ENCODE assay signal across 29 cellular contexts in genomic region chr7:93140582-93141191, GRCh38.
"Had no signal": no experiment of that assay in that cellular context is flagged by ENCODE, and none has a peak within 500 bp of the region (broad histone marks: within the 10 kb centered on the region; RNA-seq: fewer than 3 reads in every experiment).

No MANE protein-coding gene starts in this region.

- H3K9me3 ChIP-seq: adrenal gland, body of pancreas had no signal

- H3K27me3 ChIP-seq: adrenal gland, body of pancreas, esophagus muscularis mucosa, foreskin keratinocyte, gastrocnemius medialis, heart right ventricle had no signal

- H3K4me3 ChIP-seq: adrenal gland, body of pancreas, esophagus muscularis mucosa, gastrocnemius medialis, heart right ventricle had no signal

- H3K27ac ChIP-seq: adrenal gland, body of pancreas, esophagus muscularis mucosa, foreskin keratinocyte, gastrocnemius medialis, heart right ventricle had no signal

- H3K4me1 ChIP-seq: adrenal gland, body of pancreas, foreskin keratinocyte, gastrocnemius medialis had no signal

- DNase-seq: activated CD4-positive, alpha-beta memory T cell treated with anti-CD3 and anti-CD28 coated beads for 36 hours; activated CD4-positive, alpha-beta T cell treated with anti-CD3 and anti-CD28 coated beads for 36 hours; activated CD4-positive, alpha-beta T cell treated with anti-CD3 and anti-CD28 coated beads, Interleukin-2, amount 10 ng/mL, durations not matched to agents 24 days and 14 days; activated CD4-positive, CD25-positive, alpha-beta regulatory T cell; activated CD4-positive, CD25-positive, alpha-beta regulatory T cell treated with anti-CD3 and anti-CD28 coated beads, Interleukin-2, amount 50 U/mL, for 72 hours; activated CD8-positive, alpha-beta memory T cell treated with anti-CD3 and anti-CD28 coated beads, Interleukin-2, amount 10 ng/mL, durations not matched to agents 7 days and 5 days; activated CD8-positive, alpha-beta memory T cell treated with anti-CD3 and anti-CD28 coated beads, Interleukin-2, amount 50 U/mL, for 4 hours; activated CD8-positive, alpha-beta T cell treated with anti-CD3 and anti-CD28 coated beads, Interleukin-2, amount 10 ng/mL, durations not matched to agents 7 days and 5 days; activated effector memory CD4-positive, alpha-beta T cell treated with anti-CD3 and anti-CD28 coated beads, Interleukin-2, amount 50 U/mL, for 16 hours; activated naive CD4-positive, alpha-beta T cell treated with anti-CD3 and anti-CD28 coated beads for 36 hours; activated naive CD8-positive, alpha-beta T cell treated with anti-CD3 and anti-CD28 coated beads for 36 hours; activated naive CD8-positive, alpha-beta T cell treated with anti-CD3 and anti-CD28 coated beads, Interleukin-2, amount 50 U/mL, for 24 hours; activated T-cell treated with anti-CD3 and anti-CD28 coated beads, Interleukin-2, amount 50 U/mL, for 1 hour; activated T-cell treated with anti-CD3 and anti-CD28 coated beads, Interleukin-2, amount 50 U/mL, for 48 hours; adrenal gland; amygdala; aorta; body of pancreas; caudate nucleus; cortex of kidney; dermis blood vessel endothelial cell; effector CD4-positive, alpha-beta T cell; effector memory CD8-positive, alpha-beta T cell; erythroblast; foreskin keratinocyte; gastrocnemius medialis; heart right ventricle; T-helper 2 cell had no signal

- ATAC-seq: activated CD4-positive, alpha-beta T cell treated with anti-CD3 and anti-CD28 coated beads for 36 hours; activated CD8-positive, alpha-beta memory T cell treated with anti-CD3 and anti-CD28 coated beads, Interleukin-2, amount 10 ng/mL, durations not matched to agents 7 days and 5 days; activated CD8-positive, alpha-beta T cell treated with anti-CD3 and anti-CD28 coated beads, Interleukin-2, amount 10 ng/mL, durations not matched to agents 7 days and 5 days; activated naive CD8-positive, alpha-beta T cell treated with anti-CD3 and anti-CD28 coated beads, Interleukin-2, amount 50 U/mL, for 24 hours; body of pancreas; effector memory CD8-positive, alpha-beta T cell; foreskin keratinocyte; gastrocnemius medialis; heart right ventricle had no signal
